ENCODE assay signal across 22 cellular contexts in the genomic region with DNA sequence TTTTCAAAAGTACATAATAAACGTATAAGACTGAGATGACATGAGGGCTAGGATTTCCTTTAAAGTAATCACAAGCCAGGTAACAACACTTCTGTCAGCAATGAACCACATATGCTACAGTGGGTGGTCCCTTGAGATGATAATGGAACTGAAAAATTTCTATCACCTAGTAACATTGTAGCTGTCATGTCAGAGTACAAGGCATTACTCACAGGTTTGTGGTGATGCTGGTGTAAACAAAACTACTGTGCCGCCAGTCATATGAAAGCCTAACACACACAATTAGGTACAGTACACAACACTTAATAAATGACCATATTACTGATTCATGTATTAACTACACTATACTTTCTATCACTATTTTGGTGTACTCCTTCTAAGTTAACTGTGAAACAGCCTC. TPM values are rescaled to one million over a fixed set of nuclear protein-coding genes. Genes with fewer than 3 reads are reported as not detected.
DNase-seq lines count a peak whose midpoint lies in the region; ATAC-seq and TF ChIP-seq lines count a peak whose summit lies in the region.
"Had no signal": no experiment of that assay in that cellular context is flagged by ENCODE, and none has a peak within 500 bp of the region (broad histone marks: within the 10 kb centered on the region; RNA-seq: fewer than 3 reads in every experiment).

No MANE protein-coding gene starts in this region.

- H3K4me3 Mint-ChIP-seq in immature natural killer cell (no peak overlapping the region), mesothelial cell of epicardium (no peak overlapping the region)
- H3K4me3 Mint-ChIP-seq: T-helper 1 cell treated with Interleukin-12 subunit alpha and Interleukin-12 subunit beta and Interleukin-4 antibody, amounts not matched to agents 30 μg/mL and 1 μg/mL, for 36 hours had no signal

- TF ChIP-seq CTCF in epithelial cell of esophagus (IDR thresholded peaks at IDR 0.05; ENCODE audit: insufficient read depth, low read depth, low read length, missing control alignments) (no peak), mesothelial cell of epicardium (IDR thresholded peaks at IDR 0.05; ENCODE audit: unreplicated experiment) (no peak)

- DNase-seq in epithelial cell of esophagus (ENCODE audit: low read depth) = peak; percentile 20
- DNase-seq in HuH-7.5 (ENCODE audit: low spot score) = no peak
- DNase-seq in immature natural killer cell = no peak
- no peak for DNase-seq in mesothelial cell of epicardium (ENCODE audit: low spot score in 2 of 2, unreplicated experiment in 2 of 2)
- DNase-seq: Caco-2, DMS53, MM.1S, NCI-H1105, NCI-H187 treated with DMSO at 0.1 percent for 48 hours, NCI-H2171, NCI-H82, SHP77 had no signal

- peaks cover 19 to 37% (median 35%) of the 10 kb centered on the region in 3 donors for H3K36me3 Mint-ChIP-seq in immature natural killer cell
- H3K36me3 Mint-ChIP-seq in mesothelial cell of epicardium = no peaks in the 10 kb centered on the region

- H3K27me3 Mint-ChIP-seq in immature natural killer cell (ENCODE audit: low read depth in 3 of 3) = no peaks in the 10 kb centered on the region
- H3K27me3 Mint-ChIP-seq in mesothelial cell of epicardium (ENCODE audit: low read depth) = no peaks in the 10 kb centered on the region

- H3K4me3 ChIP-seq in epithelial cell of esophagus (ENCODE audit: low read length) = no peak overlapping the region

- H3K4me1 Mint-ChIP-seq in immature natural killer cell = no peaks in the 10 kb centered on the region
- peaks cover 35% of the 10 kb centered on the region for H3K4me1 Mint-ChIP-seq in mesothelial cell of epicardium

- H3K27ac Mint-ChIP-seq in immature natural killer cell (no peak overlapping the region), mesothelial cell of epicardium (no peak overlapping the region)
- H3K27ac Mint-ChIP-seq: T-helper 1 cell treated with Interleukin-12 subunit alpha and Interleukin-12 subunit beta and Interleukin-4 antibody, amounts not matched to agents 30 μg/mL and 1 μg/mL, for 36 hours had no signal

- peak; percentile 71 for ATAC-seq in GM18511 (IDR thresholded peaks at IDR 0.05; ENCODE audit: unreplicated experiment)
- peak; percentile 52 for ATAC-seq in GM19463 (IDR thresholded peaks at IDR 0.05; ENCODE audit: unreplicated experiment)
- ATAC-seq in HG03432 (IDR thresholded peaks at IDR 0.05; ENCODE audit: unreplicated experiment) = peak; percentile 38
- no peak for ATAC-seq in GM21447 (IDR thresholded peaks at IDR 0.05; ENCODE audit: unreplicated experiment)
- ATAC-seq: SK-N-SH treated with all-trans-retinoic acid at 6 μM for 48 hours had no signal

- no peaks in the 10 kb centered on the region for H3K9me3 Mint-ChIP-seq in immature natural killer cell
- no peaks in the 10 kb centered on the region for H3K9me3 Mint-ChIP-seq in mesothelial cell of epicardium
- H3K9me3 Mint-ChIP-seq: T-helper 1 cell treated with Interleukin-12 subunit alpha and Interleukin-12 subunit beta and Interleukin-4 antibody, amounts not matched to agents 30 μg/mL and 1 μg/mL, for 36 hours had no signal

RNA-seq across cellular contexts. Expression of a gene that starts 36.8 kb away (rescaled TPM):
- 10 to 100 TPM in 2 of 3 donors, 1 to 10 TPM in 1; 9.3 to 20.5 (median 14.3) TPM for polyA plus RNA-seq in immature natural killer cell
- 11.3 to 13.1 TPM (median 11.7 TPM) in 3 replicates for total RNA-seq in mesothelial cell of epicardium

RNA-seq across cellular contexts. Expression of a gene that starts 45.0 kb away (rescaled TPM):
- not detected for polyA plus RNA-seq in immature natural killer cell
- total RNA-seq in mesothelial cell of epicardium = not detected in 3 replicates
- total RNA-seq: A673, Caco-2, G401, H4, NCI-H460 had no signal
